ENCODE assay signal across 33 cellular contexts in the genomic region with DNA sequence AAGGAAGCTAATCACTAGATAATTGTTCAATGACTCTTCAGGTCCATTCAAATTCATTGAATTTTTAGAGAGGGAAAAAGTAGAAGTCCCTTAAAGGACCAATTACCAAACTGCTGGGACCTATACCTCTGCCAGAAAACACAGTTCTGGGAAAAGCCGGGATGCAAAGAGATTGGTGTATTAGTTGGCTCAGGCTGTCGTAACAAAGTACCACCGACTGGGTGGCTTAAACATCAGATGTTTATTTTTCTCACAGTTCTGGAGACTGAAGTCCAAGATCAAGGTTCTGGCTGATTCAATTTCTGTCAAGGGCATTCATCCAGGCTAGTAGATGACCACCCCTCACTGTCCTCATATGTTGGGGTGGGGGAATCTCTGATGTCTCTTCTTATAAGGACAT.
"Had no signal": no experiment of that assay in that cellular context is flagged by ENCODE, and none has a peak within 500 bp of the region (broad histone marks: within the 10 kb centered on the region; RNA-seq: fewer than 3 reads in every experiment).

No MANE protein-coding gene starts in this region.

- H3K27ac Mint-ChIP-seq: natural killer cell treated with Interleukin-12 subunit alpha and Interleukin-12 subunit beta and Interleukin-15 and Interleukin-18, amount 100 ng/mL, for 72 hours; nephron progenitor cell; progenitor cell of endocrine pancreas; stimulated activated memory B cell treated with anti-CD40 and anti-IgM and Interleukin-4, amounts not matched to agents 10 μg/mL and 1 μg/mL and 100 μg/mL, for 72 hours; stimulated activated naive CD8-positive, alpha-beta T cell treated with anti-CD3 and anti-CD28 coated beads, Interleukin-15, amount 100 ng/mL, for 72 hours; type B pancreatic cell had no signal

- H3K4me3 Mint-ChIP-seq: naive thymus-derived CD8-positive, alpha-beta T cell; natural killer cell treated with Interleukin-12 subunit alpha and Interleukin-12 subunit beta and Interleukin-15 and Interleukin-18, amount 100 ng/mL, for 72 hours; nephron progenitor cell; neural crest cell; stimulated activated memory B cell treated with anti-CD40 and anti-IgM and Interleukin-4, amounts not matched to agents 10 μg/mL and 1 μg/mL and 100 μg/mL, for 72 hours; stimulated activated naive CD8-positive, alpha-beta T cell treated with anti-CD3 and anti-CD28 coated beads, Interleukin-15, amount 100 ng/mL, for 72 hours; type B pancreatic cell had no signal

- H3K4me1 Mint-ChIP-seq: stimulated activated memory B cell treated with anti-CD40 and anti-IgM and Interleukin-4, amounts not matched to agents 10 μg/mL and 1 μg/mL and 100 μg/mL, for 72 hours; stimulated activated naive CD8-positive, alpha-beta T cell treated with anti-CD3 and anti-CD28 coated beads, Interleukin-15, amount 100 ng/mL, for 72 hours had no signal

- H3K9me3 ChIP-seq: neutrophil, ovary, psoas muscle, suprapubic skin, testis, tibial artery, transverse colon, upper lobe of right lung, uterus had no signal

- DNase-seq: naive thymus-derived CD8-positive, alpha-beta T cell; nephron progenitor cell; nucleus accumbens; ovary; posterior cingulate gyrus; psoas muscle; right cardiac atrium; spleen; stimulated activated CD4-positive, alpha-beta T cell treated with anti-CD3 and anti-CD28 coated beads, Interleukin-12 subunit alpha, Interleukin-12 subunit beta, amount 100 ng/mL, for 4 hours; stimulated activated CD4-positive, alpha-beta T cell treated with anti-CD3 and anti-CD28 coated beads, Interleukin-1b, Interleukin-23, amount 100 ng/mL, for 48 hours; stimulated activated CD4-positive, alpha-beta T cell treated with anti-CD3 and anti-CD28 coated beads, Interleukin-4, amount 100 ng/mL, for 1 hour; stimulated activated CD4-positive, alpha-beta T cell treated with anti-CD3 and anti-CD28 coated beads, Interleukin-4, amount 100 ng/mL, for 4 hours; stimulated activated CD8-positive, alpha-beta memory T cell treated with anti-CD3 and anti-CD28 coated beads, Interleukin-4, amount 100 ng/mL, for 48 hours; stimulated activated naive CD4-positive, alpha-beta T cell; stimulated activated naive CD8-positive, alpha-beta T cell treated with anti-CD3 and anti-CD28 coated beads, Interleukin-15, amount 100 ng/mL, for 72 hours; stimulated activated naive CD8-positive, alpha-beta T cell treated with anti-CD3 and anti-CD28 coated beads, Interleukin-15, Interleukin-2, amounts not matched to agents 100 U/mL and 50 U/mL, for 24 hours; substantia nigra; testis; tibial artery; transverse colon; upper lobe of right lung; uterus had no signal

- H3K4me3 ChIP-seq: ovary, psoas muscle, skin epidermis, smooth muscle cell, spleen, suprapubic skin, testis, tibial artery, transverse colon, upper lobe of right lung, uterus had no signal

- H3K36me3 ChIP-seq: neutrophil, ovary, spleen, suprapubic skin, tibial artery, transverse colon, upper lobe of right lung, uterus had no signal

- H3K9ac ChIP-seq: parathyroid adenoma had no signal

- ATAC-seq: naive thymus-derived CD8-positive, alpha-beta T cell; natural killer cell treated with Interleukin-12 subunit alpha and Interleukin-12 subunit beta and Interleukin-15 and Interleukin-18, amount 100 ng/mL, for 72 hours; psoas muscle; right cardiac atrium; sciatic nerve; stimulated activated memory B cell treated with anti-CD40 and anti-IgM and Interleukin-4, amounts not matched to agents 10 μg/mL and 1 μg/mL and 100 μg/mL, for 72 hours; stimulated activated naive CD8-positive, alpha-beta T cell treated with anti-CD3 and anti-CD28 coated beads, Interleukin-15, amount 100 ng/mL, for 72 hours; stimulated activated naive CD8-positive, alpha-beta T cell treated with anti-CD3 and anti-CD28 coated beads, Interleukin-15, Interleukin-2, amounts not matched to agents 100 U/mL and 50 U/mL, for 24 hours; upper lobe of right lung had no signal

- H3K36me3 Mint-ChIP-seq: naive thymus-derived CD8-positive, alpha-beta T cell; natural killer cell treated with Interleukin-12 subunit alpha and Interleukin-12 subunit beta and Interleukin-15 and Interleukin-18, amount 100 ng/mL, for 72 hours; stimulated activated memory B cell treated with anti-CD40 and anti-IgM and Interleukin-4, amounts not matched to agents 10 μg/mL and 1 μg/mL and 100 μg/mL, for 72 hours; type B pancreatic cell had no signal

- H3K27me3 Mint-ChIP-seq: stimulated activated naive CD8-positive, alpha-beta T cell treated with anti-CD3 and anti-CD28 coated beads, Interleukin-15, amount 100 ng/mL, for 72 hours had no signal

- H3K27me3 ChIP-seq: neutrophil, ovary, suprapubic skin, testis, tibial artery, transverse colon, upper lobe of right lung, uterus had no signal

- H3K4me1 ChIP-seq: parathyroid adenoma, psoas muscle, spleen, suprapubic skin, testis, tibial artery, transverse colon, upper lobe of right lung, uterus had no signal

- H3K27ac ChIP-seq: neutrophil, ovary, parathyroid adenoma, psoas muscle, skin epidermis, spleen, suprapubic skin, testis, tibial artery, transverse colon, upper lobe of right lung, uterus had no signal

- H3K9me3 Mint-ChIP-seq: naive thymus-derived CD8-positive, alpha-beta T cell; natural killer cell treated with Interleukin-12 subunit alpha and Interleukin-12 subunit beta and Interleukin-15 and Interleukin-18, amount 100 ng/mL, for 72 hours; neural crest cell; type B pancreatic cell had no signal
